8 cellular contexts compared by ENCODE assay signal in the genomic region with DNA sequence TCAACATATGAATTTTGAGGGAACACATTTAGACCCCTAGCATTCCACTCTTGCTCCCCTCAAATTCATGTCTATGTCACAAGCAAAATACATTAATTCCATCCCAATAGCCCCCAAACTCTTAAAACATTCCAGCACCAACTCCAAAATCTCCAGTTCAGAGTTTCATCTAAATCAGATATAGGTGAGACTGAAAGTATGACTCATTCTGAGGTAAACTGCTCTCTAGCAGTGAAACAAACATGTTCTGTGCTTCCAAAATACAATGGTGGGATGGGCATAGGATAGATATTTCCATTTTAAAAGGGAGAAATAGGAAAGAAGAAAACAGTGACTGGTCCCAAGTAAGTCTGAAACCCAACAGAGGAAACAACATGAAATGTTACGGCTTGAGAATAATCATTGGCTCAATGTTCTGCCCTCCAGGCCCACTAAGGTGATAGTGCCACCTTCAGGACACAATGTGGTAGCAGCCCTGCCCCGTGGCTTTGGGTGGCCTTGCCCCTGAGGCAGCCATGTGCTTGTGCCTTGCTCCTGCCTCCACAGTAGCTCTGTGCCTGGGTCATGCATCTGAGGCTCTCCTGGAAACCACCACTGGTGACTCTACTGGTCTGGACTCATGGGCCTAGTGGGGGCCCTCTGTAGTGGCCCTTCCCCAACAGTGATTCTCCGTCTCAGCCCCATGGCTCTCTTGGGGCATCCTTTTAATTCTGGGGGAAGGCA. TPM values are rescaled to one million over a fixed set of nuclear protein-coding genes. Genes with fewer than 3 reads are reported as not detected.
DNase-seq lines count a peak whose midpoint lies in the region; ATAC-seq and TF ChIP-seq lines count a peak whose summit lies in the region.

No MANE protein-coding gene starts in this region.

- ATAC-seq in HG03442 (IDR thresholded peaks at IDR 0.05; ENCODE audit: unreplicated experiment) (peak; percentile 73), HG02763 (IDR thresholded peaks at IDR 0.05; ENCODE audit: unreplicated experiment) (no peak)

- H3K27ac ChIP-seq in cardiac muscle cell, result no peak overlapping the region

- TF ChIP-seq CTCF in WI38 (IDR thresholded peaks at IDR 0.05; ENCODE audit: low read depth, low read length) (peak; percentile 26; the same call in 1 of the 2 replicates), cardiac muscle cell (IDR thresholded peaks at IDR 0.05; ENCODE audit: low read depth, low read length) (peak; percentile 44)

- H3K36me3 ChIP-seq in cardiac muscle cell, result peaks cover 4% of the 10 kb centered on the region

- H3K4me1 ChIP-seq in cardiac muscle cell (ENCODE audit: low read depth), result no peaks in the 10 kb centered on the region

- H3K27me3 ChIP-seq in cardiac muscle cell, result no peaks in the 10 kb centered on the region

- H3K9me3 ChIP-seq in cardiac muscle cell (ENCODE audit: low read depth), result no peaks in the 10 kb centered on the region

- DNase-seq in DMS53 (lab: John Stamatoyannopoulos, UW) (peak; percentile 55), DMS53 treated with DMSO at 0.1 percent for 48 hours (lab: John Stamatoyannopoulos, UW; ENCODE audit: unreplicated experiment) (no peak), cardiac muscle cell (ENCODE audit: low read depth in 1 of 2, low spot score in 1 of 2) (peak; percentile 25 to 39), DMS79 treated with DMSO at 0.1 percent for 48 hours (lab: John Stamatoyannopoulos, UW) (no peak)
- DNase-seq in stimulated activated CD4-positive, alpha-beta T cell treated with anti-CD3 and anti-CD28 coated beads, Interleukin-4, amount 100 ng/mL, for 48 hours (ENCODE audit: low read depth in 2 of 2), result peak; percentile 26 to 30

- H3K4me3 ChIP-seq in WI38 (ENCODE audit: low read depth, low read length) (no peak overlapping the region), cardiac muscle cell (no peak overlapping the region)

RNA-seq across cellular contexts. Expression of a gene that starts 36.4 kb away (rescaled TPM):
- 7.0 and 7.8 TPM in 2 replicates for total RNA-seq in cardiac muscle cell
- 6.4 and 7.1 TPM in 2 replicates for polyA plus RNA-seq in cardiac muscle cell

RNA-seq across cellular contexts. Expression of a gene that starts 58.3 kb away (rescaled TPM):
- total RNA-seq in cardiac muscle cell, result 34.9 and 36.5 TPM in 2 replicates
- 19.0 and 23.8 TPM in 2 replicates for polyA plus RNA-seq in cardiac muscle cell

Comparison
In these comparisons a context has a peak if more than half of its experiments do, and no peak if none do; other contexts are left out.
1. DNase-seq: peak in DMS53 (single experiment), cardiac muscle cell (2 of 2) and stimulated activated CD4-positive, alpha-beta T cell treated with anti-CD3 and anti-CD28 coated beads, Interleukin-4, amount 100 ng/mL, for 48 hours (2 of 2); none in DMS53 treated with DMSO at 0.1 percent for 48 hours (single experiment) and DMS79 treated with DMSO at 0.1 percent for 48 hours (single experiment).